1 cellular context compared by ENCODE assay signal in genomic region chr1:204806943-204807624, GRCh38.
TF ChIP-seq lines count a peak whose summit lies in the region.

No MANE protein-coding gene starts in this region.

TF ChIP-seq in HEK293, 187 proteins besides CTCF, POLR2A, EP300 and RAD21 (continued from another document and continues in another):
- TF ChIP-seq, protein P1, sequence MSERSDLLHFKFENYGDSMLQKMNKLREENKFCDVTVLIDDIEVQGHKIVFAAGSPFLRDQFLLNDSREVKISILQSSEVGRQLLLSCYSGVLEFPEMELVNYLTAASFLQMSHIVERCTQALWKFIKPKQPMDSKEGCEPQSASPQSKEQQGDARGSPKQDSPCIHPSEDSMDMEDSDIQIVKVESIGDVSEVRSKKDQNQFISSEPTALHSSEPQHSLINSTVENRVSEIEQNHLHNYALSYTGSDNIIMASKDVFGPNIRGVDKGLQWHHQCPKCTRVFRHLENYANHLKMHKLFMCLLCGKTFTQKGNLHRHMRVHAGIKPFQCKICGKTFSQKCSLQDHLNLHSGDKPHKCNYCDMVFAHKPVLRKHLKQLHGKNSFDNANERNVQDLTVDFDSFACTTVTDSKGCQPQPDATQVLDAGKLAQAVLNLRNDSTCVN (tag by site-specific recombination; optimal IDR thresholded peaks at IDR 0.05) = peak; percentile 53
- peak; percentile 75; the same call in 1 of the 2 replicates for TF ChIP-seq ZNF692 (tag by site-specific recombination; IDR thresholded peaks at IDR 0.05)
- TF ChIP-seq, protein P2, sequence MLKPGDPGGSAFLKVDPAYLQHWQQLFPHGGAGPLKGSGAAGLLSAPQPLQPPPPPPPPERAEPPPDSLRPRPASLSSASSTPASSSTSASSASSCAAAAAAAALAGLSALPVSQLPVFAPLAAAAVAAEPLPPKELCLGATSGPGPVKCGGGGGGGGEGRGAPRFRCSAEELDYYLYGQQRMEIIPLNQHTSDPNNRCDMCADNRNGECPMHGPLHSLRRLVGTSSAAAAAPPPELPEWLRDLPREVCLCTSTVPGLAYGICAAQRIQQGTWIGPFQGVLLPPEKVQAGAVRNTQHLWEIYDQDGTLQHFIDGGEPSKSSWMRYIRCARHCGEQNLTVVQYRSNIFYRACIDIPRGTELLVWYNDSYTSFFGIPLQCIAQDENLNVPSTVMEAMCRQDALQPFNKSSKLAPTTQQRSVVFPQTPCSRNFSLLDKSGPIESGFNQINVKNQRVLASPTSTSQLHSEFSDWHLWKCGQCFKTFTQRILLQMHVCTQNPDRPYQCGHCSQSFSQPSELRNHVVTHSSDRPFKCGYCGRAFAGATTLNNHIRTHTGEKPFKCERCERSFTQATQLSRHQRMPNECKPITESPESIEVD (tag by site-specific recombination; IDR thresholded peaks at IDR 0.05) = no peak
- TF ChIP-seq, protein P3, sequence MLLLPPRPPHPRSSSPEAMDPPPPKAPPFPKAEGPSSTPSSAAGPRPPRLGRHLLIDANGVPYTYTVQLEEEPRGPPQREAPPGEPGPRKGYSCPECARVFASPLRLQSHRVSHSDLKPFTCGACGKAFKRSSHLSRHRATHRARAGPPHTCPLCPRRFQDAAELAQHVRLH (tag by site-specific recombination; IDR thresholded peaks at IDR 0.05) = no peak
- TF ChIP-seq ZBTB7A (tag by site-specific recombination; IDR thresholded peaks at IDR 0.05; ENCODE audit: low read depth) = no peak
- no peak for TF ChIP-seq ZNF184 (tag by site-specific recombination; IDR thresholded peaks at IDR 0.05)
- TF ChIP-seq GLIS1 (tag by site-specific recombination; IDR thresholded peaks at IDR 0.05) = peak; percentile 65
- TF ChIP-seq ELK4 (IDR thresholded peaks at IDR 0.05; ENCODE audit: borderline replicate concordance, low read depth, low read length) = no peak
- TF ChIP-seq ZNF157 (tag by site-specific recombination; IDR thresholded peaks at IDR 0.05) = no peak
- no peak for TF ChIP-seq ZFP41 (tag by site-specific recombination; IDR thresholded peaks at IDR 0.05; ENCODE audit: borderline replicate concordance)
- TF ChIP-seq ZNF677 (tag by site-specific recombination; IDR thresholded peaks at IDR 0.05) = no peak
- TF ChIP-seq, protein P4, sequence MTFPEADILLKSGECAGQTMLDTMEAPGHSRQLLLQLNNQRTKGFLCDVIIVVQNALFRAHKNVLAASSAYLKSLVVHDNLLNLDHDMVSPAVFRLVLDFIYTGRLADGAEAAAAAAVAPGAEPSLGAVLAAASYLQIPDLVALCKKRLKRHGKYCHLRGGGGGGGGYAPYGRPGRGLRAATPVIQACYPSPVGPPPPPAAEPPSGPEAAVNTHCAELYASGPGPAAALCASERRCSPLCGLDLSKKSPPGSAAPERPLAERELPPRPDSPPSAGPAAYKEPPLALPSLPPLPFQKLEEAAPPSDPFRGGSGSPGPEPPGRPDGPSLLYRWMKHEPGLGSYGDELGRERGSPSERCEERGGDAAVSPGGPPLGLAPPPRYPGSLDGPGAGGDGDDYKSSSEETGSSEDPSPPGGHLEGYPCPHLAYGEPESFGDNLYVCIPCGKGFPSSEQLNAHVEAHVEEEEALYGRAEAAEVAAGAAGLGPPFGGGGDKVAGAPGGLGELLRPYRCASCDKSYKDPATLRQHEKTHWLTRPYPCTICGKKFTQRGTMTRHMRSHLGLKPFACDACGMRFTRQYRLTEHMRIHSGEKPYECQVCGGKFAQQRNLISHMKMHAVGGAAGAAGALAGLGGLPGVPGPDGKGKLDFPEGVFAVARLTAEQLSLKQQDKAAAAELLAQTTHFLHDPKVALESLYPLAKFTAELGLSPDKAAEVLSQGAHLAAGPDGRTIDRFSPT (tag by site-specific recombination; IDR thresholded peaks at IDR 0.05) = 0 out of 2 replicates have a peak, but pooled peaks have one; percentile 18
- TF ChIP-seq, protein P5, sequence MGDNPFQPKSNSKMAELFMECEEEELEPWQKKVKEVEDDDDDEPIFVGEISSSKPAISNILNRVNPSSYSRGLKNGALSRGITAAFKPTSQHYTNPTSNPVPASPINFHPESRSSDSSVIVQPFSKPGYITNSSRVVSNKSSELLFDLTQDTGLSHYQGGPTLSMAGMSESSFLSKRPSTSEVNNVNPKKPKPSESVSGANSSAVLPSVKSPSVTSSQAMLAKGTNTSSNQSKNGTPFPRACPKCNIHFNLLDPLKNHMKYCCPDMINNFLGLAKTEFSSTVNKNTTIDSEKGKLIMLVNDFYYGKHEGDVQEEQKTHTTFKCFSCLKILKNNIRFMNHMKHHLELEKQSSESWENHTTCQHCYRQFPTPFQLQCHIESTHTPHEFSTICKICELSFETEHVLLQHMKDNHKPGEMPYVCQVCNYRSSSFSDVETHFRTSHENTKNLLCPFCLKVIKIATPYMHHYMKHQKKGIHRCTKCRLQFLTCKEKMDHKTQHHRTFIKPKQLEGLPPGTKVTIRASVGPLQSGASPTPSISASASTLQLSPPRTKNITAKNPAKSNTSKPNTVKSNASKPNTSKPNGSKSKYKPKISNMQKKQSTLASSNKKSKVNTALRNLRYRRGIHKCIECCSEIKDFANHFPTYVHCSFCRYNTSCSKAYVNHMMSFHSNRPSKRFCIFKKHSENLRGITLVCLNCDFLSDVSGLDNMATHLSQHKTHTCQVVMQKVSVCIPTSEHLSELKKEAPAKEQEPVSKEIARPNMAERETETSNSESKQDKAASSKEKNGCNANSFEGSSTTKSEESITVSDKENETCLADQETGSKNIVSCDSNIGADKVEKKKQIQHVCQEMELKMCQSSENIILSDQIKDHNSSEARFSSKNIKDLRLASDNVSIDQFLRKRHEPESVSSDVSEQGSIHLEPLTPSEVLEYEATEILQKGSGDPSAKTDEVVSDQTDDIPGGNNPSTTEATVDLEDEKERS (tag by site-specific recombination; IDR thresholded peaks at IDR 0.05) = peak; percentile 76; the same call in 1 of the 2 replicates
- TF ChIP-seq ZNF670 (tag by site-specific recombination; IDR thresholded peaks at IDR 0.05; ENCODE audit: low read depth) = no peak
- TF ChIP-seq EGR2 (tag by site-specific recombination; IDR thresholded peaks at IDR 0.05; ENCODE audit: low read depth) = no peak
- TF ChIP-seq ZNF521 (tag by site-specific recombination; IDR thresholded peaks at IDR 0.05) = no peak
- TF ChIP-seq ZNF404 (tag by site-specific recombination; IDR thresholded peaks at IDR 0.05) = 0 out of 2 replicates have a peak, but pooled peaks have one; percentile 4
- TF ChIP-seq, protein P6, sequence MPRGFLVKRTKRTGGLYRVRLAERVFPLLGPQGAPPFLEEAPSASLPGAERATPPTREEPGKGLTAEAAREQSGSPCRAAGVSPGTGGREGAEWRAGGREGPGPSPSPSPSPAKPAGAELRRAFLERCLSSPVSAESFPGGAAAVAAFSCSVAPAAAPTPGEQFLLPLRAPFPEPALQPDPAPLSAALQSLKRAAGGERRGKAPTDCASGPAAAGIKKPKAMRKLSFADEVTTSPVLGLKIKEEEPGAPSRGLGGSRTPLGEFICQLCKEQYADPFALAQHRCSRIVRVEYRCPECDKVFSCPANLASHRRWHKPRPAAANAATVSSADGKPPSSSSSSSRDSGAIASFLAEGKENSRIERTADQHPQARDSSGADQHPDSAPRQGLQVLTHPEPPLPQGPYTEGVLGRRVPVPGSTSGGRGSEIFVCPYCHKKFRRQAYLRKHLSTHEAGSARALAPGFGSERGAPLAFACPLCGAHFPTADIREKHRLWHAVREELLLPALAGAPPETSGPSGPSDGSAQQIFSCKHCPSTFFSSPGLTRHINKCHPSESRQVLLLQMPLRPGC (tag by site-specific recombination; IDR thresholded peaks at IDR 0.05) = no peak
- peak; percentile 76; the same call in 1 of the 2 replicates for TF ChIP-seq ZNF24 (tag by site-specific recombination; IDR thresholded peaks at IDR 0.05)
- TF ChIP-seq, protein P7, sequence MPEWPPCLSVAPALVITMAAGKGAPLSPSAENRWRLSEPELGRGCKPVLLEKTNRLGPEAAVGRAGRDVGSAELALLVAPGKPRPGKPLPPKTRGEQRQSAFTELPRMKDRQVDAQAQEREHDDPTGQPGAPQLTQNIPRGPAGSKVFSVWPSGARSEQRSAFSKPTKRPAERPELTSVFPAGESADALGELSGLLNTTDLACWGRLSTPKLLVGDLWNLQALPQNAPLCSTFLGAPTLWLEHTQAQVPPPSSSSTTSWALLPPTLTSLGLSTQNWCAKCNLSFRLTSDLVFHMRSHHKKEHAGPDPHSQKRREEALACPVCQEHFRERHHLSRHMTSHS (tag by site-specific recombination; IDR thresholded peaks at IDR 0.05) = no peak
- no peak for TF ChIP-seq ZNF530 (tag by site-specific recombination; IDR thresholded peaks at IDR 0.05; ENCODE audit: low read depth)
- no peak for TF ChIP-seq ZNF768 (tag by site-specific recombination; IDR thresholded peaks at IDR 0.05)
- no peak; the same call in 1 of the 2 replicates for TF ChIP-seq TRIM28 (IDR thresholded peaks at IDR 0.05; ENCODE audit: borderline replicate concordance, low read length)
- no peak for TF ChIP-seq ZNF174 (tag by site-specific recombination; IDR thresholded peaks at IDR 0.05)
- no peak for TF ChIP-seq BCL6B (tag by site-specific recombination; IDR thresholded peaks at IDR 0.05)
- TF ChIP-seq SALL2 (tag by site-specific recombination; IDR thresholded peaks at IDR 0.05; ENCODE audit: borderline replicate concordance) = no peak
- TF ChIP-seq FEZF1 (tag by site-specific recombination; IDR thresholded peaks at IDR 0.05) = no peak
- TF ChIP-seq ZNF132 (tag by site-specific recombination; IDR thresholded peaks at IDR 0.05; ENCODE audit: borderline replicate concordance) = no peak
- no peak for TF ChIP-seq ZNF626 (tag by site-specific recombination; IDR thresholded peaks at IDR 0.05)
- TF ChIP-seq PBX3 (CRISPR knock-in tag; IDR thresholded peaks at IDR 0.05) = no peak
- TF ChIP-seq ZSCAN16 (tag by site-specific recombination; IDR thresholded peaks at IDR 0.05) = no peak
- TF ChIP-seq ZNF449 (tag by site-specific recombination; IDR thresholded peaks at IDR 0.05) = peak; percentile 15; the same call in 1 of the 2 replicates
- no peak for TF ChIP-seq SP3 (tag by site-specific recombination; IDR thresholded peaks at IDR 0.05)
